8 cellular contexts compared by ENCODE assay signal in genomic region chr21:30434033-30434631, GRCh38. TPM values are rescaled to one million over a fixed set of nuclear protein-coding genes. Genes with fewer than 3 reads are reported as not detected.
DNase-seq lines count a peak whose midpoint lies in the region; ATAC-seq and TF ChIP-seq lines count a peak whose summit lies in the region.

No MANE protein-coding gene starts in this region.

- TF ChIP-seq CTCF in fibroblast of villous mesenchyme (IDR thresholded peaks at IDR 0.05; ENCODE audit: insufficient read depth, low read depth, low read length) = peak; percentile 36

- H3K4me3 ChIP-seq in Jurkat, Clone E6-1 (ENCODE audit: low read length) = no peak overlapping the region
- H3K4me3 ChIP-seq in fibroblast of villous mesenchyme (ENCODE audit: low read depth, low read length) = no peak overlapping the region

- ATAC-seq in Right ventricle myocardium inferior (peak; percentile 26), Right ventricle myocardium superior (ENCODE audit: poor library complexity) (no peak), GM21737 (IDR thresholded peaks at IDR 0.05; ENCODE audit: unreplicated experiment) (no peak)

- no peak for DNase-seq in Right ventricle myocardium inferior (ENCODE audit: missing footprints)
- no peak for DNase-seq in Right ventricle myocardium superior
- DNase-seq in Jurkat, Clone E6-1 (ENCODE audit: low read depth, low spot score) = peak; percentile 28
- DNase-seq in SKM-1 (lab: John Stamatoyannopoulos, UW; ENCODE audit: unreplicated experiment) = peak; percentile 62
- DNase-seq in fibroblast of villous mesenchyme (ENCODE audit: low read depth) = no peak
- peak; percentile 29 for DNase-seq in stimulated activated CD8-positive, alpha-beta memory T cell treated with anti-CD3 and anti-CD28 coated beads, Interleukin-4, amount 100 ng/mL, for 48 hours
- no peak for DNase-seq in activated CD8-positive, alpha-beta memory T cell treated with anti-CD3 and anti-CD28 coated beads for 24 hours

- intact Hi-C loops in Right ventricle myocardium inferior (cut with DNase I) (no loop called here), Right ventricle myocardium superior (cut with DNase I) (no loop called here)

RNA-seq across cellular contexts. Expression of gene KRTAP13-4, which starts 4.1 kb away (rescaled TPM):
- total RNA-seq in Right ventricle myocardium inferior (not detected), Right ventricle myocardium superior (not detected), fibroblast of villous mesenchyme (not detected in 2 replicates)
- not detected for polyA plus RNA-seq in Jurkat, Clone E6-1 (2012; ENCODE audit: insufficient read depth, insufficient read length)

RNA-seq across cellular contexts. Expression of gene KRTAP15-1, which starts 5.9 kb away (rescaled TPM):
- total RNA-seq in Right ventricle myocardium inferior (not detected), Right ventricle myocardium superior (not detected), fibroblast of villous mesenchyme (not detected in 2 replicates)
- polyA plus RNA-seq in Jurkat, Clone E6-1 (2012; ENCODE audit: insufficient read depth, insufficient read length) = not detected

RNA-seq across cellular contexts. Expression of gene KRTAP13-3, which starts 8.4 kb away (rescaled TPM):
- not detected for total RNA-seq in Right ventricle myocardium inferior
- total RNA-seq in Right ventricle myocardium superior = not detected
- not detected for polyA plus RNA-seq in Jurkat, Clone E6-1 (2012; ENCODE audit: insufficient read depth, insufficient read length)
- not detected in 2 replicates for total RNA-seq in fibroblast of villous mesenchyme

RNA-seq across cellular contexts. Expression of gene KRTAP13-1, which starts 38.3 kb away (rescaled TPM):
- total RNA-seq in Right ventricle myocardium inferior = not detected
- not detected for total RNA-seq in Right ventricle myocardium superior
- polyA plus RNA-seq in Jurkat, Clone E6-1 (2012; ENCODE audit: insufficient read depth, insufficient read length) = not detected
- not detected in 2 replicates for total RNA-seq in fibroblast of villous mesenchyme

RNA-seq across cellular contexts. Expression of gene KRTAP19-1, which starts 46.0 kb away (rescaled TPM):
- not detected for total RNA-seq in Right ventricle myocardium inferior
- total RNA-seq in Right ventricle myocardium superior = not detected
- polyA plus RNA-seq in Jurkat, Clone E6-1 (2012; ENCODE audit: insufficient read depth, insufficient read length) = not detected
- total RNA-seq in fibroblast of villous mesenchyme = not detected in 2 replicates

Comparison
In these comparisons a context has a peak if more than half of its experiments do, and no peak if none do; other contexts are left out.
1. DNase-seq: peak in Jurkat, Clone E6-1 (single experiment), SKM-1 (single experiment) and stimulated activated CD8-positive, alpha-beta memory T cell treated with anti-CD3 and anti-CD28 coated beads, Interleukin-4, amount 100 ng/mL, for 48 hours (single experiment); none in Right ventricle myocardium inferior (single experiment), Right ventricle myocardium superior (single experiment), fibroblast of villous mesenchyme (single experiment) and activated CD8-positive, alpha-beta memory T cell treated with anti-CD3 and anti-CD28 coated beads for 24 hours (single experiment).